In the genomic region with DNA sequence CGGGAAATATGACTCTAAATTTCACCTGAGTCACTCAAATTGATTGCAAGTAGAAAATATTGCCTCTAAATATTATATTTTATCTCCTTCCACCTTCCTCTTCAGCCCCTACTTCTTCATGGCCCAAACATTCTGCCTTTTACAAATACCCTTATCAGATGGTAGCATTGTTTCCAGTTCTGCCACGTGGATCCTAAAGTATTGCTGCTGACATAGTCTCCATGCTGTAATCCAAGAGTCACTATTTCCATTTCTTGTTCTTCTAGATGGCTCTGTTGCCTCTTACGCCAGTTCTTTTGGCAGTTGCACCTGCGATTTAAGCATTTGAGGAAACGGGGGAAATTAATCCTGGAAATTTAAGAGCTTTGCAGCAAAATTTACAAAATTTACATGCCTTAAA, we compare ENCODE assay signal across 20 cellular contexts. TPM values are rescaled to one million over a fixed set of nuclear protein-coding genes. Genes with fewer than 3 reads are reported as not detected.
DNase-seq lines count a peak whose midpoint lies in the region; ATAC-seq and TF ChIP-seq lines count a peak whose summit lies in the region.
"Had no signal": no experiment of that assay in that cellular context is flagged by ENCODE, and none has a peak within 500 bp of the region (broad histone marks: within the 10 kb centered on the region; RNA-seq: fewer than 3 reads in every experiment).

No MANE protein-coding gene starts in this region.

- ATAC-seq in GM18868 (IDR thresholded peaks at IDR 0.05; ENCODE audit: unreplicated experiment) = no peak
- ATAC-seq: GM12878, HCT116 had no signal

- H3K27ac ChIP-seq in left ventricle myocardium inferior (replicated peaks) (peak overlapping the region; percentile 34), VCaP (peak overlapping the region; percentile 42), WERI-Rb-1 (no peak overlapping the region)
- H3K27ac ChIP-seq: HL-60, Peyer's patch had no signal

- peaks cover 56% of the 10 kb centered on the region for H3K4me1 ChIP-seq in left ventricle myocardium inferior
- H3K4me1 ChIP-seq: Caco-2, Peyer's patch had no signal

- DNase-seq in left ventricle myocardium inferior = no peak
- DNase-seq in cardiac septum (ENCODE audit: low spot score) = no peak
- peak; percentile 53 for DNase-seq in fibroblast of the aortic adventitia (ENCODE audit: low read depth)
- no peak for DNase-seq in LoVo (ENCODE audit: low spot score)
- no peak for DNase-seq in WERI-Rb-1
- DNase-seq in NCI-H2107 treated with DMSO at 0.1 percent for 48 hours (lab: John Stamatoyannopoulos, UW; ENCODE audit: unreplicated experiment) = no peak
- DNase-seq: C1 segment of cervical spinal cord, Caco-2, NCI-H1092 treated with DMSO at 0.1 percent for 48 hours, NCI-H187, NCI-H2171, NCI-H774, Peyer's patch, Right ventricle myocardium superior had no signal

- TF ChIP-seq CTCF in left ventricle myocardium inferior (IDR thresholded peaks at IDR 0.05; ENCODE audit: borderline replicate concordance) (no peak), VCaP (conservative IDR thresholded peaks at IDR 0.05) (no peak), fibroblast of the aortic adventitia (IDR thresholded peaks at IDR 0.05; ENCODE audit: insufficient read depth, low read length) (no peak), WERI-Rb-1 (IDR thresholded peaks at IDR 0.05; ENCODE audit: low read depth, low read length) (no peak)

- peaks cover 14% of the 10 kb centered on the region for H3K36me3 ChIP-seq in left ventricle myocardium inferior
- no peaks in the 10 kb centered on the region for H3K36me3 ChIP-seq in WERI-Rb-1

- intact Hi-C loops in left ventricle myocardium inferior (cut with micrococcal nuclease) (no loop called here), cardiac septum (cut with DNase I) (no loop called here)

- H3K27me3 ChIP-seq in left ventricle myocardium inferior (ENCODE audit: low read depth) (no peaks in the 10 kb centered on the region), WERI-Rb-1 (ENCODE audit: insufficient read depth, low read depth, severe bottlenecking) (no peaks in the 10 kb centered on the region)
- H3K27me3 ChIP-seq: Peyer's patch had no signal

- H3K4me3 ChIP-seq in left ventricle myocardium inferior (no peak overlapping the region), fibroblast of the aortic adventitia (ENCODE audit: low read depth, low read length) (no peak overlapping the region), WERI-Rb-1 (ENCODE audit: low read depth, low read length) (no peak overlapping the region)
- H3K4me3 ChIP-seq: GM12878, Peyer's patch had no signal

- no peaks in the 10 kb centered on the region for H3K9me3 ChIP-seq in left ventricle myocardium inferior (replicated peaks)
- H3K9me3 ChIP-seq in WERI-Rb-1 (ENCODE audit: severe bottlenecking) = no peaks in the 10 kb centered on the region
- H3K9me3 ChIP-seq: Caco-2, Peyer's patch had no signal

RNA-seq across cellular contexts. Expression of a gene that starts 13.6 kb away (rescaled TPM):
- total RNA-seq in left ventricle myocardium inferior (154 TPM), cardiac septum (117 TPM), fibroblast of the aortic adventitia (ENCODE audit: low replicate concordance) (not detected in 2 replicates)
- total RNA-seq: Caco-2, M059J, Peyer's patch had no signal

RNA-seq across cellular contexts. Expression of a gene that starts 24.1 kb away (rescaled TPM):
- total RNA-seq in left ventricle myocardium inferior (193 TPM), cardiac septum (167 TPM), fibroblast of the aortic adventitia (ENCODE audit: low replicate concordance) (108 and 177 TPM in 2 replicates)

RNA-seq across cellular contexts. Expression of a gene that starts 28.6 kb away (rescaled TPM):
- 84.2 TPM for total RNA-seq in left ventricle myocardium inferior
- total RNA-seq in cardiac septum = 84.7 TPM
- total RNA-seq in fibroblast of the aortic adventitia (ENCODE audit: low replicate concordance) = 46.4 and 76.9 TPM in 2 replicates

RNA-seq across cellular contexts. Expression of a gene that starts 56.7 kb away (rescaled TPM):
- total RNA-seq in left ventricle myocardium inferior (21.0 TPM), cardiac septum (22.8 TPM), fibroblast of the aortic adventitia (ENCODE audit: low replicate concordance) (41.0 and 50.9 TPM in 2 replicates)

Comparison
In these comparisons a context has a peak if more than half of its experiments do, and no peak if none do; other contexts are left out.
1. RNA of a gene that starts 13.6 kb away (total RNA-seq): 154 TPM in left ventricle myocardium inferior (single experiment) and 117 TPM in cardiac septum (single experiment); not detected in fibroblast of the aortic adventitia; every median in the first group is over 100 times any median in the second.